ENCODE assay signal across 3 cellular contexts in the genomic region with DNA sequence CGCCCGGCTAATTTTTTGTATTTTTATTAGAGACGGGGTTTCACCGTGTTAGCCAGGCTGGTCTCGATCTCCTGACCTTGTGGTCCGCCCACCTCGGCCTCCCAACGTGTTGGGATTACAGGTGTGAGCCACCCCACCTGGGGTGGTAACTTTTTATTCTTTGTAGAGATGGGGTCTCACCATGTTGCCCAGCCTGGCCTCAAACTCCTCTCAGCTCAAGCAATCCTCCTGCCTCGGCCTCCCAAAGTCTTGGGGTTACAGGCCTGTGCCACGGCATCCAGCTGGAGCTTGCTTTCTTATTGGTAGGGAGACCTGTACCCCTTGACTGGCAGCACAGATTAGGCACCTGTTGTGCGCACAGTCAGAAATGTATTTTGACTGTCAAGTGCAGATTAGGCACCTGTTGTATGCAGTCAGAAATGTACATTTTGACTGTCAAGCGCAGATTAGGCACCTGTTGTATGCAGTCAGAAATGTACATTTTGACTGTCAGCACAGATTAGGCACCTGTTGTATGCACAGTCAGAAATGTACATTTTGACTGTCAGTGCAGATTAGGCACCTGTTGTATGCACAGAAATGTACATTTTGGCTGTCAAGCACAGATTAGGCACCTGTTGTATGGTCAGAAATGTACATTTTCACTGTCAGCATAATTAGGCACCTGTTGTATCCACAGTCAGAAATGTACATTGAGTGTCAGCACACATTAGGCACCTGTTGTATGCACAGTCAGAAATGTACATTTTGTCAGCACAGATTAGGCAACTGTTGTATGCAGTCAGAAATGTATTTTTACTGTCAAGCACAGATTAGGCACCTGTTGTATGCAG.
A peak's percentile ranks its signal among the peaks of the same experiment; 100 is the strongest.
TF ChIP-seq lines count a peak whose summit lies in the region.

No MANE protein-coding gene starts in this region.

TF ChIP-seq in A549, 52 proteins besides CTCF, POLR2A, EP300 and RAD21:
- TF ChIP-seq ZFP36 (IDR thresholded peaks at IDR 0.05; ENCODE audit: borderline replicate concordance, partially characterized antibody) (peak; percentile 46), CHD4 (IDR thresholded peaks at IDR 0.05; ENCODE audit: borderline replicate concordance) (peak; percentile 80), MAFK (IDR thresholded peaks at IDR 0.05; ENCODE audit: partially characterized antibody) (peak; percentile 40), KDM1A (IDR thresholded peaks at IDR 0.05; ENCODE audit: low read depth) (peak; percentile 83)

TF ChIP-seq in HEK293, 187 proteins besides CTCF, POLR2A, EP300 and RAD21:
- peak; percentile 99 for TF ChIP-seq ZNF792 (tag by site-specific recombination; IDR thresholded peaks at IDR 0.05)
- TF ChIP-seq ZNF121 (tag by site-specific recombination; IDR thresholded peaks at IDR 0.05), result peak; percentile 87
- TF ChIP-seq SCRT2 (tag by site-specific recombination; IDR thresholded peaks at IDR 0.05), result peak; percentile 78
- peak; percentile 95 for TF ChIP-seq SCRT1 (tag by site-specific recombination; IDR thresholded peaks at IDR 0.05; ENCODE audit: borderline replicate concordance)

TF ChIP-seq in GM12878, 131 proteins besides CTCF, POLR2A, EP300 and RAD21:
- peak; percentile 87 for TF ChIP-seq ZNF217 (IDR thresholded peaks at IDR 0.05)
- TF ChIP-seq CHD4 (IDR thresholded peaks at IDR 0.05), result peak; percentile 95
- peak; percentile 17; the same call in 1 of the 2 replicates for TF ChIP-seq KDM1A (IDR thresholded peaks at IDR 0.05; ENCODE audit: borderline replicate concordance)
- TF ChIP-seq SMARCA5 (IDR thresholded peaks at IDR 0.05), result peak; percentile 61; the same call in 1 of the 2 replicates
